Comparison of ENCODE assay signal across 18 cellular contexts in genomic region chr1:30372792-30373433, GRCh38.
DNase-seq lines count a peak whose midpoint lies in the region; ATAC-seq and TF ChIP-seq lines count a peak whose summit lies in the region.
"Had no signal": no experiment of that assay in that cellular context is flagged by ENCODE, and none has a peak within 500 bp of the region (broad histone marks: within the 10 kb centered on the region; RNA-seq: fewer than 3 reads in every experiment).

No MANE protein-coding gene starts in this region.

- no peaks in the 10 kb centered on the region for H3K36me3 Mint-ChIP-seq in osteocyte (ENCODE audit: unreplicated experiment)
- H3K36me3 Mint-ChIP-seq in CD4-positive, alpha-beta T cell (ENCODE audit: low read depth) = no peaks in the 10 kb centered on the region
- H3K36me3 Mint-ChIP-seq in naive thymus-derived CD4-positive, alpha-beta T cell = no peaks in the 10 kb centered on the region
- H3K36me3 Mint-ChIP-seq: CD4-positive, CD25-positive, alpha-beta regulatory T cell had no signal

- no peak overlapping the region for H2AFZ ChIP-seq in Karpas-422 (ENCODE audit: low read length)

- H3K27ac Mint-ChIP-seq in osteocyte (ENCODE audit: unreplicated experiment) = no peak overlapping the region
- H3K27ac Mint-ChIP-seq in CD4-positive, alpha-beta T cell = no peak overlapping the region
- no peak overlapping the region for H3K27ac Mint-ChIP-seq in naive thymus-derived CD4-positive, alpha-beta T cell
- H3K27ac Mint-ChIP-seq: activated CD4-positive, alpha-beta T cell treated with anti-CD3 and anti-CD28 coated beads, Interleukin-2, amount 10 ng/mL, durations not matched to agents 7 days and 5 days; activated T-cell treated with anti-CD3 and anti-CD28 coated beads, Interleukin-2, amount 50 U/mL, for 72 hours; CD4-positive, CD25-positive, alpha-beta regulatory T cell had no signal

- no peaks in the 10 kb centered on the region for H3K4me1 Mint-ChIP-seq in osteocyte (ENCODE audit: unreplicated experiment)
- no peaks in the 10 kb centered on the region for H3K4me1 Mint-ChIP-seq in CD4-positive, alpha-beta T cell (ENCODE audit: low read depth)
- no peaks in the 10 kb centered on the region for H3K4me1 Mint-ChIP-seq in naive thymus-derived CD4-positive, alpha-beta T cell
- H3K4me1 Mint-ChIP-seq: activated CD4-positive, alpha-beta T cell treated with anti-CD3 and anti-CD28 coated beads, Interleukin-2, amount 10 ng/mL, durations not matched to agents 7 days and 5 days; CD4-positive, CD25-positive, alpha-beta regulatory T cell had no signal

- TF ChIP-seq CTCF in osteocyte (IDR thresholded peaks at IDR 0.05) = no peak
- TF ChIP-seq CTCF in CD4-positive, alpha-beta T cell (IDR thresholded peaks at IDR 0.05) = no peak

- POLR2A ChIA-PET in CD4-positive, alpha-beta T cell (lab: Charles Lee) = no interaction called here
- POLR2A ChIA-PET in naive thymus-derived CD4-positive, alpha-beta T cell (lab: Charles Lee) = no interaction called here

- no peaks in the 10 kb centered on the region for H3K9me3 Mint-ChIP-seq in osteocyte (ENCODE audit: unreplicated experiment)
- no peaks in the 10 kb centered on the region for H3K9me3 Mint-ChIP-seq in CD4-positive, alpha-beta T cell
- H3K9me3 Mint-ChIP-seq in naive thymus-derived CD4-positive, alpha-beta T cell = no peaks in the 10 kb centered on the region
- H3K9me3 Mint-ChIP-seq: activated CD4-positive, alpha-beta T cell treated with anti-CD3 and anti-CD28 coated beads, Interleukin-2, amount 10 ng/mL, durations not matched to agents 7 days and 5 days; activated T-cell treated with anti-CD3 and anti-CD28 coated beads, Interleukin-2, amount 50 U/mL, for 72 hours had no signal

- H3K79me2 ChIP-seq in Karpas-422 (ENCODE audit: low read length) = no peaks in the 10 kb centered on the region

- WGBS in ectodermal cell, 2 experiments = 73 to 75% methylated on average over 7 of the region's 7 CpGs

- H3K4me2 ChIP-seq in Karpas-422 (ENCODE audit: low read depth, low read length, poor library complexity, severe bottlenecking) = no peak overlapping the region

- no peaks in the 10 kb centered on the region for H3K27me3 ChIP-seq in Karpas-422 (ENCODE audit: low read length)
- H3K27me3 ChIP-seq in ectodermal cell (ENCODE audit: control insufficient read depth, insufficient read depth, low read length, poor library complexity, severe bottlenecking) = no peaks in the 10 kb centered on the region
- H3K27me3 ChIP-seq in CD4-positive, alpha-beta T cell (ENCODE audit: control insufficient read depth, insufficient read depth, low read length) = peaks cover 5% of the 10 kb centered on the region
- H3K27me3 ChIP-seq in naive thymus-derived CD4-positive, alpha-beta T cell (ENCODE audit: control insufficient read depth in 2 of 2, insufficient read depth in 2 of 2, low read length in 2 of 2) = no peaks in the 10 kb centered on the region
- H3K27me3 ChIP-seq: pancreas had no signal

- no peak for ATAC-seq in CD4-positive, alpha-beta T cell (ENCODE audit: poor library complexity)
- no peak for ATAC-seq in naive thymus-derived CD4-positive, alpha-beta T cell
- no peak for ATAC-seq in GM18519 (IDR thresholded peaks at IDR 0.05; ENCODE audit: low FRiP score, unreplicated experiment)
- ATAC-seq: activated T-cell treated with anti-CD3 and anti-CD28 coated beads, Interleukin-2, amount 50 U/mL, for 72 hours; heart right ventricle; pancreas had no signal

- CTCF ChIA-PET in CD4-positive, alpha-beta T cell (lab: Charles Lee) = no interaction called here
- CTCF ChIA-PET in naive thymus-derived CD4-positive, alpha-beta T cell (lab: Charles Lee) = no interaction called here

- no peaks in the 10 kb centered on the region for H3K9me2 ChIP-seq in Karpas-422 (replicated peaks; ENCODE audit: insufficient read depth, low read length)

- intact Hi-C loops in CD4-positive, alpha-beta T cell (cut with DNase I, micrococcal nuclease) = no loop called here
- intact Hi-C loops in naive thymus-derived CD4-positive, alpha-beta T cell (cut with micrococcal nuclease) = no loop called here

- no peaks in the 10 kb centered on the region for H3K27me3 Mint-ChIP-seq in osteocyte (ENCODE audit: unreplicated experiment)
- peaks cover 22% of the 10 kb centered on the region for H3K27me3 Mint-ChIP-seq in CD4-positive, alpha-beta T cell
- H3K27me3 Mint-ChIP-seq in naive thymus-derived CD4-positive, alpha-beta T cell = peaks cover 0 to 16% (median 8%) of the 10 kb centered on the region in 5 donors
- H3K27me3 Mint-ChIP-seq: activated CD4-positive, alpha-beta T cell treated with anti-CD3 and anti-CD28 coated beads, Interleukin-2, amount 10 ng/mL, durations not matched to agents 7 days and 5 days had no signal

- H3K36me3 ChIP-seq in Karpas-422 (ENCODE audit: insufficient read depth, low read length) (no peaks in the 10 kb centered on the region), ectodermal cell (ENCODE audit: control insufficient read depth, insufficient read depth, low read length) (no peaks in the 10 kb centered on the region)
- no peaks in the 10 kb centered on the region for H3K36me3 ChIP-seq in naive thymus-derived CD4-positive, alpha-beta T cell (ENCODE audit: control insufficient read depth in 2 of 3, insufficient read depth in 3 of 3, low read length in 3 of 3)
- H3K36me3 ChIP-seq: heart right ventricle, pancreas, tibial artery had no signal

- no peaks in the 10 kb centered on the region for H4K20me1 ChIP-seq in Karpas-422 (ENCODE audit: insufficient read depth, low read depth, low read length)

- H3K4me3 Mint-ChIP-seq in osteocyte (ENCODE audit: unreplicated experiment) = no peak overlapping the region
- H3K4me3 Mint-ChIP-seq in CD4-positive, alpha-beta T cell = no peak overlapping the region
- no peak overlapping the region for H3K4me3 Mint-ChIP-seq in naive thymus-derived CD4-positive, alpha-beta T cell
- H3K4me3 Mint-ChIP-seq: activated CD4-positive, alpha-beta T cell treated with anti-CD3 and anti-CD28 coated beads, Interleukin-2, amount 10 ng/mL, durations not matched to agents 7 days and 5 days; activated T-cell treated with anti-CD3 and anti-CD28 coated beads, Interleukin-2, amount 50 U/mL, for 72 hours; CD4-positive, CD25-positive, alpha-beta regulatory T cell had no signal

- H3K4me1 ChIP-seq in Karpas-422 (ENCODE audit: low read length) (no peaks in the 10 kb centered on the region), ectodermal cell (ENCODE audit: control insufficient read depth, insufficient read depth, low read length) (peaks cover 16% of the 10 kb centered on the region)
- H3K4me1 ChIP-seq in naive thymus-derived CD4-positive, alpha-beta T cell (ENCODE audit: control insufficient read depth in 2 of 2, insufficient read depth in 2 of 2, low read length in 2 of 2) = no peaks in the 10 kb centered on the region
- H3K4me1 ChIP-seq: heart right ventricle, pancreas, tibial artery had no signal

- peak; percentile 17 for DNase-seq in NCI-H748 (lab: John Stamatoyannopoulos, UW; ENCODE audit: unreplicated experiment)
- no peak for DNase-seq in NCI-H748 treated with DMSO at 0.1 percent for 48 hours (lab: John Stamatoyannopoulos, UW)
- DNase-seq in Karpas-422 = peak; percentile 49
- peak; percentile 83 for DNase-seq in osteocyte (ENCODE audit: extremely low spot score, unreplicated experiment)
- DNase-seq in CD4-positive, alpha-beta T cell = no peak
- DNase-seq in naive thymus-derived CD4-positive, alpha-beta T cell = no peak
- DNase-seq: activated CD4-positive, alpha-beta T cell treated with anti-CD3 and anti-CD28 coated beads, Interleukin-2, amount 10 ng/mL, durations not matched to agents 7 days and 5 days; activated T-cell treated with anti-CD3 and anti-CD28 coated beads, Interleukin-2, amount 50 U/mL, for 72 hours; CD4-positive, CD25-positive, alpha-beta regulatory T cell; heart right ventricle; NCI-H1436; NCI-H345; pancreas; T-helper 9 cell had no signal

- H3K27ac ChIP-seq in Karpas-422 (ENCODE audit: low read length) (no peak overlapping the region), ectodermal cell (ENCODE audit: insufficient read depth, low read depth, low read length, poor library complexity, severe bottlenecking) (peak overlapping the region; percentile 16)
- no peak overlapping the region for H3K27ac ChIP-seq in CD4-positive, alpha-beta T cell (ENCODE audit: low read depth, low read length)
- no peak overlapping the region for H3K27ac ChIP-seq in naive thymus-derived CD4-positive, alpha-beta T cell (ENCODE audit: low read depth, low read length)
- H3K27ac ChIP-seq: dorsolateral prefrontal cortex, heart right ventricle, pancreas, tibial artery had no signal

- H3K9me3 ChIP-seq in Karpas-422 (ENCODE audit: low read length) (no peaks in the 10 kb centered on the region), ectodermal cell (ENCODE audit: control insufficient read depth, low read length) (no peaks in the 10 kb centered on the region)
- H3K9me3 ChIP-seq in CD4-positive, alpha-beta T cell (ENCODE audit: control insufficient read depth, low read length) = no peaks in the 10 kb centered on the region
- no peaks in the 10 kb centered on the region for H3K9me3 ChIP-seq in naive thymus-derived CD4-positive, alpha-beta T cell (ENCODE audit: control insufficient read depth in 2 of 3, low read length in 3 of 3)
- H3K9me3 ChIP-seq: heart right ventricle, pancreas, tibial artery had no signal

- H3K4me3 ChIP-seq in Karpas-422 (ENCODE audit: low read length) (no peak overlapping the region), ectodermal cell (ENCODE audit: insufficient read depth, low read depth, low read length) (no peak overlapping the region)
- H3K4me3 ChIP-seq in naive thymus-derived CD4-positive, alpha-beta T cell (ENCODE audit: low read length) = no peak overlapping the region
- H3K4me3 ChIP-seq: dorsolateral prefrontal cortex, heart right ventricle, pancreas, tibial artery had no signal

- no peak overlapping the region for H3K9ac ChIP-seq in Karpas-422 (ENCODE audit: low read length)

Comparison
In these comparisons a context has a peak if more than half of its experiments do, and no peak if none do; other contexts are left out.
1. DNase-seq: peak in NCI-H748 (single experiment), Karpas-422 (single experiment) and osteocyte (single experiment); none in NCI-H748 treated with DMSO at 0.1 percent for 48 hours (single experiment), CD4-positive, alpha-beta T cell (0 of 10) and naive thymus-derived CD4-positive, alpha-beta T cell (0 of 9).